ENCODE assay signal across 3 cellular contexts in the genomic region with DNA sequence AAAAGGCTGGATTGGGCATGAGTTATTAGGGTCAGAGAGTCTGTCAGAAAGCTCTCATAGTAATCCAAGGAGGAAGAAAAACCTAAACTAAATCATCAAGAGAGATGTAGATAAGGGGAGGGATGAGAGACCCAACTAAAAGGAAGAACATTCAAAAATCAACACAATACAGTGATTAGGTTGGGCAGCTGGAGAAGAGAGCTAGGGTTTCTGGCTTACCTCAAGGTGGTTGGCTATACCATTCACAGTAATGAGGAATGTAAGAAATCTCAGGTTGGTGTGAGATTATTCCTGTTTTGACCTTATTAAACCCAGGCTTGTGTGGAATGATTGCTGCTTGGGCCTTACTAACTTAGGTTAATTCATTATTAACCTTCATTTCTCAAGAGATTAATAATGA.
TF ChIP-seq lines count a peak whose summit lies in the region.

No MANE protein-coding gene starts in this region.

TF ChIP-seq in GM23338, 12 proteins besides CTCF, POLR2A, EP300 and RAD21 (continues in another document):
- TF ChIP-seq ZNF462 (CRISPR knock-in tag; IDR thresholded peaks at IDR 0.05) = no peak
- no peak for TF ChIP-seq CREB1 (CRISPR knock-in tag; IDR thresholded peaks at IDR 0.05; ENCODE audit: low read depth)
- TF ChIP-seq EZH2phosphoT487 (IDR thresholded peaks at IDR 0.05; ENCODE audit: unreplicated experiment) = no peak
- no peak for TF ChIP-seq ZNF331 (CRISPR knock-in tag; IDR thresholded peaks at IDR 0.05; ENCODE audit: low read depth)

TF ChIP-seq in WTC11, 78 proteins besides CTCF, POLR2A, EP300 and RAD21:
- no peak for TF ChIP-seq ZNF281 (CRISPR knock-in tag; IDR thresholded peaks at IDR 0.05)
- TF ChIP-seq ZNF263 (CRISPR knock-in tag; IDR thresholded peaks at IDR 0.05; ENCODE audit: low read depth) = no peak
- TF ChIP-seq, protein P1, sequence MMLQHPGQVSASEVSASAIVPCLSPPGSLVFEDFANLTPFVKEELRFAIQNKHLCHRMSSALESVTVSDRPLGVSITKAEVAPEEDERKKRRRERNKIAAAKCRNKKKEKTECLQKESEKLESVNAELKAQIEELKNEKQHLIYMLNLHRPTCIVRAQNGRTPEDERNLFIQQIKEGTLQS (CRISPR knock-in tag; conservative IDR thresholded peaks at IDR 0.05) = no peak
- TF ChIP-seq, protein P2, sequence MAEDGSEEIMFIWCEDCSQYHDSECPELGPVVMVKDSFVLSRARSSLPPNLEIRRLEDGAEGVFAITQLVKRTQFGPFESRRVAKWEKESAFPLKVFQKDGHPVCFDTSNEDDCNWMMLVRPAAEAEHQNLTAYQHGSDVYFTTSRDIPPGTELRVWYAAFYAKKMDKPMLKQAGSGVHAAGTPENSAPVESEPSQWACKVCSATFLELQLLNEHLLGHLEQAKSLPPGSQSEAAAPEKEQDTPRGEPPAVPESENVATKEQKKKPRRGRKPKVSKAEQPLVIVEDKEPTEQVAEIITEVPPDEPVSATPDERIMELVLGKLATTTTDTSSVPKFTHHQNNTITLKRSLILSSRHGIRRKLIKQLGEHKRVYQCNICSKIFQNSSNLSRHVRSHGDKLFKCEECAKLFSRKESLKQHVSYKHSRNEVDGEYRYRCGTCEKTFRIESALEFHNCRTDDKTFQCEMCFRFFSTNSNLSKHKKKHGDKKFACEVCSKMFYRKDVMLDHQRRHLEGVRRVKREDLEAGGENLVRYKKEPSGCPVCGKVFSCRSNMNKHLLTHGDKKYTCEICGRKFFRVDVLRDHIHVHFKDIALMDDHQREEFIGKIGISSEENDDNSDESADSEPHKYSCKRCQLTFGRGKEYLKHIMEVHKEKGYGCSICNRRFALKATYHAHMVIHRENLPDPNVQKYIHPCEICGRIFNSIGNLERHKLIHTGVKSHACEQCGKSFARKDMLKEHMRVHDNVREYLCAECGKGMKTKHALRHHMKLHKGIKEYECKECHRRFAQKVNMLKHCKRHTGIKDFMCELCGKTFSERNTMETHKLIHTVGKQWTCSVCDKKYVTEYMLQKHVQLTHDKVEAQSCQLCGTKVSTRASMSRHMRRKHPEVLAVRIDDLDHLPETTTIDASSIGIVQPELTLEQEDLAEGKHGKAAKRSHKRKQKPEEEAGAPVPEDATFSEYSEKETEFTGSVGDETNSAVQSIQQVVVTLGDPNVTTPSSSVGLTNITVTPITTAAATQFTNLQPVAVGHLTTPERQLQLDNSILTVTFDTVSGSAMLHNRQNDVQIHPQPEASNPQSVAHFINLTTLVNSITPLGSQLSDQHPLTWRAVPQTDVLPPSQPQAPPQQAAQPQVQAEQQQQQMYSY (CRISPR knock-in tag; IDR thresholded peaks at IDR 0.05) = no peak
- TF ChIP-seq CREB1 (CRISPR knock-in tag; IDR thresholded peaks at IDR 0.05) = no peak
- TF ChIP-seq, protein P3, sequence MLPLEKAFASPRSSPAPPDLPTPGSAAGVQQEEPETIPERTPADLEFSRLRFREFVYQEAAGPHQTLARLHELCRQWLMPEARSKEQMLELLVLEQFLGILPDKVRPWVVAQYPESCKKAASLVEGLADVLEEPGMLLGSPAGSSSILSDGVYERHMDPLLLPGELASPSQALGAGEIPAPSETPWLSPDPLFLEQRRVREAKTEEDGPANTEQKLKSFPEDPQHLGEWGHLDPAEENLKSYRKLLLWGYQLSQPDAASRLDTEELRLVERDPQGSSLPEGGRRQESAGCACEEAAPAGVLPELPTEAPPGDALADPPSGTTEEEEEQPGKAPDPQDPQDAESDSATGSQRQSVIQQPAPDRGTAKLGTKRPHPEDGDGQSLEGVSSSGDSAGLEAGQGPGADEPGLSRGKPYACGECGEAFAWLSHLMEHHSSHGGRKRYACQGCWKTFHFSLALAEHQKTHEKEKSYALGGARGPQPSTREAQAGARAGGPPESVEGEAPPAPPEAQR (CRISPR knock-in tag; IDR thresholded peaks at IDR 0.05) = no peak
- TF ChIP-seq SMAD3 (CRISPR knock-in tag; IDR thresholded peaks at IDR 0.05; ENCODE audit: borderline replicate concordance) = no peak
- no peak for TF ChIP-seq MYBL2 (CRISPR knock-in tag; IDR thresholded peaks at IDR 0.05)
- no peak for TF ChIP-seq ATF1 (CRISPR knock-in tag; IDR thresholded peaks at IDR 0.05)

TF ChIP-seq in H1, 55 proteins besides CTCF, POLR2A, EP300 and RAD21:
- TF ChIP-seq SIRT6 (IDR thresholded peaks at IDR 0.05; ENCODE audit: low read length) (no peak), POLR2AphosphoS5 (IDR thresholded peaks at IDR 0.05; ENCODE audit: low read depth, low read length) (no peak)
